Comparison of ENCODE assay signal across 10 cellular contexts in the genomic region with DNA sequence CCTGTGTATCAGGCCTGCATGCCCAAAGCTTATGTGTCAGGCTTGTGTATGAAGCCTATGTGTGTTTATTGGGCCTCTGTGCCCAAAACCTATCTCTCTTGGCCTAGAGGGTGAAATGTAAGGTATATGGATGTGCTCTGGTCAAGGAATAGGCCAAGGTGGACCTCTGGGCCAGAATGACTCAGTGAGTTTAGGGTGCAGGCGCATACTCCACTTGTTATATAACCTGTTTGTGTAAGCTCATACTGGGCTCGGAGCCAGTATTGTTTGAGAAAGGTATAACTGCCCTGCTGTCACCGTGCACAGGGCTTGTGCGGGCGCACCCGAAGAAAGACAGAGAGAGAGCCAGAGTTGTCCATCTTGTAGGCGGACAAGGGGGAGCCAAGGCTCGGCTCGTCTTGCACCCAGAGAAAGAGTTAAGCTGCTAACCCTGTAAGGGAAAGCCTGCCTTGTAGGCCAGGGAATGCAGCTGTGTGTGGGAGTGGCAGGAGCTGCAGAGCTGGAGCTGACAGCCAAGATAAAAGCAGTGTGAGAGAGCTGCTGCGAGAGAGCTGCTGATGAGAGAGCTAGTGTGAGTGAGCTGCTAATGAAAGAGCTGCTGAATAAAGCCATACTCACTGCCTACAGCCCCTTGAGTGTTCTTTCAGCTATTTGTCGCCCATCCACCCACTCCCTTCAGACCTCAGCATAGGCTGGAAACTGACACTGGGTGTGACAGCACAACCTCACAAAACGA. TPM values are rescaled to one million over a fixed set of nuclear protein-coding genes. Genes with fewer than 3 reads are reported as not detected.
DNase-seq lines count a peak whose midpoint lies in the region; ATAC-seq and TF ChIP-seq lines count a peak whose summit lies in the region.
"Had no signal": no experiment of that assay in that cellular context is flagged by ENCODE, and none has a peak within 500 bp of the region (broad histone marks: within the 10 kb centered on the region; RNA-seq: fewer than 3 reads in every experiment).

No MANE protein-coding gene starts in this region.

- intact Hi-C loops in left ventricle myocardium inferior (cut with micrococcal nuclease), result no loop called here

- no peaks in the 10 kb centered on the region for H3K79me2 ChIP-seq in KMS-11 (ENCODE audit: insufficient read depth, low read depth)

- H3K4me2 ChIP-seq in KMS-11, result peak overlapping the region; percentile 97

- H3K4me3 ChIP-seq in KMS-11 (IDR thresholded peaks at IDR 0.05; ENCODE audit: insufficient read depth, low read depth, low read length) (no peak overlapping the region), left ventricle myocardium inferior (no peak overlapping the region), skeletal muscle cell (ENCODE audit: low read depth, low read length) (no peak overlapping the region)

- H4K20me1 ChIP-seq in KMS-11 (ENCODE audit: insufficient read depth), result no peaks in the 10 kb centered on the region

- H3K27me3 ChIP-seq in KMS-11 (ENCODE audit: insufficient read depth, low read depth) (no peaks in the 10 kb centered on the region), left ventricle myocardium inferior (ENCODE audit: low read depth) (no peaks in the 10 kb centered on the region)

- no peaks in the 10 kb centered on the region for H3K9me3 ChIP-seq in left ventricle myocardium inferior (replicated peaks)

- TF ChIP-seq CTCF in KMS-11 (conservative IDR thresholded peaks at IDR 0.05; ENCODE audit: low read depth, low read length) (no peak), left ventricle myocardium inferior (IDR thresholded peaks at IDR 0.05; ENCODE audit: borderline replicate concordance) (no peak)

- H3K36me3 ChIP-seq in KMS-11 (ENCODE audit: insufficient read depth), result no peaks in the 10 kb centered on the region
- H3K36me3 ChIP-seq in left ventricle myocardium inferior, result no peaks in the 10 kb centered on the region

- H3K27ac ChIP-seq in KMS-11, result peak overlapping the region; percentile 93
- peak overlapping the region; percentile 56 for H3K27ac ChIP-seq in left ventricle myocardium inferior (replicated peaks)

- peaks cover 64% of the 10 kb centered on the region for H3K4me1 ChIP-seq in KMS-11 (ENCODE audit: low read depth, poor library complexity, severe bottlenecking)
- peaks cover 45% of the 10 kb centered on the region for H3K4me1 ChIP-seq in left ventricle myocardium inferior

- ATAC-seq in HG02678 (IDR thresholded peaks at IDR 0.05; ENCODE audit: unreplicated experiment), result no peak

- peak overlapping the region; percentile 53 for H3K9ac ChIP-seq in KMS-11

- peak overlapping the region; percentile 47; the same call in 1 of the 2 replicates for H2AFZ ChIP-seq in KMS-11 (ENCODE audit: low read depth)

- DNase-seq in anterior cingulate cortex (lab: John Stamatoyannopoulos, UW) (peak in 51 of 58 donors; percentile 6 to 85 (median 51)), left ventricle myocardium inferior (peak; percentile 42), skeletal muscle cell (ENCODE audit: low read depth) (peak; percentile 59), RKO (ENCODE audit: low spot score) (no peak), DMS153 (lab: John Stamatoyannopoulos, UW) (no peak)
- DNase-seq in stimulated activated CD8-positive, alpha-beta memory T cell treated with anti-CD3 and anti-CD28 coated beads, Interleukin-4, amount 100 ng/mL, for 48 hours, result no peak
- DNase-seq: NCI-H1092; stimulated activated naive B cell treated with anti-CD40 and anti-IgM and Interleukin-4, amounts not matched to agents 10 μg/mL and 1 μg/mL and 100 μg/mL, for 72 hours had no signal

RNA-seq across cellular contexts. Expression of gene N4BP2L1, which starts 43.4 kb away (rescaled TPM):
- total RNA-seq in left ventricle myocardium inferior, result 4.6 TPM

Comparison
In these comparisons a context has a peak if more than half of its experiments do, and no peak if none do; other contexts are left out.
1. DNase-seq: peak in anterior cingulate cortex (51 of 58), left ventricle myocardium inferior (single experiment) and skeletal muscle cell (single experiment); none in RKO (single experiment), stimulated activated CD8-positive, alpha-beta memory T cell treated with anti-CD3 and anti-CD28 coated beads, Interleukin-4, amount 100 ng/mL, for 48 hours (single experiment) and DMS153 (single experiment).